Comparison of ENCODE assay signal across 13 cellular contexts in genomic region chr5:97172227-97172626, GRCh38. TPM values are rescaled to one million over a fixed set of nuclear protein-coding genes. Genes with fewer than 3 reads are reported as not detected.
A peak's percentile ranks its signal among the peaks of the same experiment; 100 is the strongest.
DNase-seq lines count a peak whose midpoint lies in the region; ATAC-seq lines count a peak whose summit lies in the region.
"Had no signal": no experiment of that assay in that cellular context is flagged by ENCODE, and none has a peak within 500 bp of the region (broad histone marks: within the 10 kb centered on the region; RNA-seq: fewer than 3 reads in every experiment).

No MANE protein-coding gene starts in this region.

- no peak overlapping the region for H2AFZ ChIP-seq in GM23248

- H3K4me3 ChIP-seq in GM23248 = no peak overlapping the region

- CTCF ChIA-PET in activated naive CD4-positive, alpha-beta T cell treated with anti-CD3 and anti-CD28 coated beads for 36 hours (lab: Charles Lee) = interaction anchor here (1.4 kb wide), 1 partner anchor 303 kb away, joined by 3 read pairs; no protein-coding TSS in a partner anchor

- H3K9me2 ChIP-seq in GM23248 (ENCODE audit: insufficient read depth) = no peaks in the 10 kb centered on the region

- H3K27ac ChIP-seq in GM23248 = no peak overlapping the region

- intact Hi-C loops in activated naive CD4-positive, alpha-beta T cell treated with anti-CD3 and anti-CD28 coated beads for 36 hours (cut with micrococcal nuclease) = no loop called here

- no peak overlapping the region for H3K9ac ChIP-seq in GM23248

- H4K20me1 ChIP-seq in GM23248 (ENCODE audit: insufficient read depth) = no peaks in the 10 kb centered on the region

- H3K36me3 ChIP-seq in GM23248 (ENCODE audit: low read depth) = peaks cover 93% of the 10 kb centered on the region

- H3K4me2 ChIP-seq in GM23248 (ENCODE audit: unreplicated experiment) = no peak overlapping the region

- in situ Hi-C loops in GM23248 (cut with MboI) = no loop called here

- no peaks in the 10 kb centered on the region for H3K4me1 ChIP-seq in GM23248 (ENCODE audit: insufficient read depth)

- H3K9me3 ChIP-seq in GM23248 (ENCODE audit: low read depth) = no peaks in the 10 kb centered on the region

- peaks cover 12% of the 10 kb centered on the region; the same call in 1 of the 2 replicates for H3F3A ChIP-seq in GM23248 (ENCODE audit: insufficient read depth)

- H3K79me2 ChIP-seq in GM23248 (ENCODE audit: insufficient read depth) = peaks cover 39% of the 10 kb centered on the region

- no peaks in the 10 kb centered on the region for H3K9me3 Mint-ChIP-seq in activated naive CD4-positive, alpha-beta T cell treated with anti-CD3 and anti-CD28 coated beads for 36 hours
- H3K9me3 Mint-ChIP-seq in activated naive CD8-positive, alpha-beta T cell treated with anti-CD3 and anti-CD28 coated beads for 36 hours = no peaks in the 10 kb centered on the region
- H3K9me3 Mint-ChIP-seq in stimulated activated memory B cell treated with anti-CD40 and anti-IgM and Interleukin-4, amounts not matched to agents 10 μg/mL and 1 μg/mL and 100 μg/mL, for 72 hours = no peaks in the 10 kb centered on the region
- H3K9me3 Mint-ChIP-seq: CD14-positive monocyte had no signal

- H3K27me3 ChIP-seq in GM23248 (replicated peaks; ENCODE audit: insufficient read depth) = no peaks in the 10 kb centered on the region

- H3K4me3 Mint-ChIP-seq in activated naive CD4-positive, alpha-beta T cell treated with anti-CD3 and anti-CD28 coated beads for 36 hours = no peak overlapping the region
- no peak overlapping the region for H3K4me3 Mint-ChIP-seq in activated naive CD8-positive, alpha-beta T cell treated with anti-CD3 and anti-CD28 coated beads for 36 hours
- H3K4me3 Mint-ChIP-seq in stimulated activated memory B cell treated with anti-CD40 and anti-IgM and Interleukin-4, amounts not matched to agents 10 μg/mL and 1 μg/mL and 100 μg/mL, for 72 hours = no peak overlapping the region
- H3K4me3 Mint-ChIP-seq: CD14-positive monocyte had no signal

- peaks cover 30% of the 10 kb centered on the region for H3K36me3 Mint-ChIP-seq in activated naive CD4-positive, alpha-beta T cell treated with anti-CD3 and anti-CD28 coated beads for 36 hours (ENCODE audit: low read depth)
- H3K36me3 Mint-ChIP-seq in activated naive CD8-positive, alpha-beta T cell treated with anti-CD3 and anti-CD28 coated beads for 36 hours = peaks cover 26% of the 10 kb centered on the region
- peaks cover 35% of the 10 kb centered on the region for H3K36me3 Mint-ChIP-seq in stimulated activated memory B cell treated with anti-CD40 and anti-IgM and Interleukin-4, amounts not matched to agents 10 μg/mL and 1 μg/mL and 100 μg/mL, for 72 hours

- H3K4me1 Mint-ChIP-seq in activated naive CD4-positive, alpha-beta T cell treated with anti-CD3 and anti-CD28 coated beads for 36 hours (ENCODE audit: low read depth) = peaks cover 18% of the 10 kb centered on the region
- H3K4me1 Mint-ChIP-seq in activated naive CD8-positive, alpha-beta T cell treated with anti-CD3 and anti-CD28 coated beads for 36 hours = peaks cover 19% of the 10 kb centered on the region
- peaks cover 25% of the 10 kb centered on the region for H3K4me1 Mint-ChIP-seq in stimulated activated memory B cell treated with anti-CD40 and anti-IgM and Interleukin-4, amounts not matched to agents 10 μg/mL and 1 μg/mL and 100 μg/mL, for 72 hours

- no peak for DNase-seq in activated naive CD4-positive, alpha-beta T cell treated with anti-CD3 and anti-CD28 coated beads for 36 hours
- no peak for DNase-seq in activated naive CD4-positive, alpha-beta T cell treated with anti-CD3 and anti-CD28 coated beads, Interleukin-2, amount 50 U/mL, for 16 hours
- DNase-seq in GM23248 = peak; percentile 14
- DNase-seq in activated naive CD8-positive, alpha-beta T cell treated with anti-CD3 and anti-CD28 coated beads for 36 hours = no peak
- no peak for DNase-seq in NCI-H2029 (lab: John Stamatoyannopoulos, UW)
- no peak for DNase-seq in activated CD4-positive, alpha-beta T cell treated with anti-CD3 and anti-CD28 coated beads for 1 hour
- DNase-seq: NCI-H187 treated with DMSO at 0.1 percent for 48 hours, NCI-H446, NCI-H69, SHP77 treated with DMSO at 0.1 percent for 48 hours had no signal

- no peaks in the 10 kb centered on the region for H3K27me3 Mint-ChIP-seq in activated naive CD4-positive, alpha-beta T cell treated with anti-CD3 and anti-CD28 coated beads for 36 hours (ENCODE audit: low read depth)
- H3K27me3 Mint-ChIP-seq in activated naive CD8-positive, alpha-beta T cell treated with anti-CD3 and anti-CD28 coated beads for 36 hours = no peaks in the 10 kb centered on the region
- H3K27me3 Mint-ChIP-seq in stimulated activated memory B cell treated with anti-CD40 and anti-IgM and Interleukin-4, amounts not matched to agents 10 μg/mL and 1 μg/mL and 100 μg/mL, for 72 hours = no peaks in the 10 kb centered on the region

- no peak for ATAC-seq in stimulated activated memory B cell treated with anti-CD40 and anti-IgM and Interleukin-4, amounts not matched to agents 10 μg/mL and 1 μg/mL and 100 μg/mL, for 72 hours
- ATAC-seq: HCT116 had no signal

- peak overlapping the region; percentile 63 for H3K27ac Mint-ChIP-seq in activated naive CD4-positive, alpha-beta T cell treated with anti-CD3 and anti-CD28 coated beads for 36 hours
- H3K27ac Mint-ChIP-seq in activated naive CD8-positive, alpha-beta T cell treated with anti-CD3 and anti-CD28 coated beads for 36 hours = peak overlapping the region; percentile 65
- peak overlapping the region; percentile 8 for H3K27ac Mint-ChIP-seq in stimulated activated memory B cell treated with anti-CD40 and anti-IgM and Interleukin-4, amounts not matched to agents 10 μg/mL and 1 μg/mL and 100 μg/mL, for 72 hours

RNA-seq across cellular contexts. Expression of gene RIOK2, which starts 10.8 kb away (rescaled TPM):
- total RNA-seq in activated naive CD4-positive, alpha-beta T cell treated with anti-CD3 and anti-CD28 coated beads for 36 hours = 10 to 100 TPM; 29.1 to 32.0 TPM
- total RNA-seq in GM23248 (2014; rRNA removed; shearing (Covaris generic)) = 23.0 and 35.5 TPM in 2 replicates
- 53.8 and 55.6 TPM in 2 replicates for polyA plus RNA-seq in GM23248 (2016; fragmentation: Nextera tagmentation; extraction: Ambion mirVana)
- 10 to 100 TPM; 47.6 to 50.1 TPM for total RNA-seq in activated naive CD8-positive, alpha-beta T cell treated with anti-CD3 and anti-CD28 coated beads for 36 hours

RNA-seq across cellular contexts. Expression of gene LIX1, which starts 29.8 kb away (rescaled TPM):
- not detected for total RNA-seq in activated naive CD4-positive, alpha-beta T cell treated with anti-CD3 and anti-CD28 coated beads for 36 hours
- not detected in 2 replicates for total RNA-seq in GM23248 (2014; rRNA removed; shearing (Covaris generic))
- polyA plus RNA-seq in GM23248 (2016; fragmentation: Nextera tagmentation; extraction: Ambion mirVana) = 0.05 TPM in 1 of 2 replicates, not detected in the other
- total RNA-seq in activated naive CD8-positive, alpha-beta T cell treated with anti-CD3 and anti-CD28 coated beads for 36 hours = not detected
- polyA plus RNA-seq: CD14-positive monocyte had no signal

Comparison
In these comparisons a context has a peak if more than half of its experiments do, and no peak if none do; other contexts are left out.
1. H3K27ac Mint-ChIP-seq: peak in every context shown above with its lines; median percentile 65 in activated naive CD8-positive, alpha-beta T cell treated with anti-CD3 and anti-CD28 coated beads for 36 hours; 63 in activated naive CD4-positive, alpha-beta T cell treated with anti-CD3 and anti-CD28 coated beads for 36 hours; 8 in stimulated activated memory B cell treated with anti-CD40 and anti-IgM and Interleukin-4, amounts not matched to agents 10 μg/mL and 1 μg/mL and 100 μg/mL, for 72 hours.